ENCODE assay signal across 14 cellular contexts in the genomic region with DNA sequence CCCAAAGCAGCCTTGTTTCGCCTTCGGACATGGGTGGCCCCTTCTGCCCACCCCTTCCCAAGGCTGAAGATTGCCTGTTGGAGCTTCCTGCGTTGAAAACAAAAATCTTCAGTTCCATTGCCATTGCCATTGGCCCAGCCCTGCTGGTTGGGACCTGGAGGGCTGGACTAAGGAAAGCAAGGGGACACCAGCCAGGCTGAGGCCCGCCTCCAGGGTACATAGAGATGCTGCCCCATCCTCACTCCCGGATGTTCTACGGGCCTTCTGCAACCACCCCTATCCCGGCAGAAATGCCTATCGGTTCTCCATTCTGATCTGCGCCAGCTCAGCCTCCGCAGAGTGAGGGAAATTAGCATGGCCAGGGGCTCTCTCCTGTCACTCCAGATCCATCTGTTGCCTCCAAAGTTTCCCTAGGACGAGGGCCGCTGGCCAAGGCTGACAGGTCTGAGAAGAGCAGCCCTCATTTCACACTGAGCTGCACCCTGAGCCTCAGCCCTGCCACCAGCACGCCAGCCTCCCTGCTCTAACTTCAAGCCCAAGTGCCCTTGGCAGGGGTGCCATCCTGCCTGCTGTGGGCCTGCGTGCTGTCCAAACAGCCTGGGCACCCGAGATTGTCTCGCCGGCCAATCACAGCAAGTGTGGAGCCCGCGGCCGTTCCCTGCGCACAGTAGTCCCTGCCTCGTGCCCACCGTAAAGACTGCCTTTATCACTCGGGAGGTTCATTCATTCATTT.
"Had no signal": no experiment of that assay in that cellular context is flagged by ENCODE, and none has a peak within 500 bp of the region (broad histone marks: within the 10 kb centered on the region; RNA-seq: fewer than 3 reads in every experiment).

No MANE protein-coding gene starts in this region.

- H3K27ac Mint-ChIP-seq: activated T-helper 1 cell treated with anti-CD3 and anti-CD28 coated beads, Interleukin-12 subunit alpha, Interleukin-12 subunit beta, Interleukin-2, Interleukin-4 antibody, amounts not matched to agents 30 ng/mL and 10 ng/mL and 1 ng/mL, durations not matched to agents 14 hours and 24 hours and 36 hours; dendritic cell treated with granulocyte-macrophage colony-stimulating factor and Interleukin-4, amounts not matched to agents 40 ng/mL and 50 ng/mL, for 4 days; effector memory CD8-positive, alpha-beta T cell; natural killer cell treated with Interleukin-12 subunit alpha and Interleukin-12 subunit beta and Interleukin-15 and Interleukin-18, amount 100 ng/mL, for 72 hours had no signal

- ATAC-seq: effector memory CD8-positive, alpha-beta T cell; natural killer cell treated with Interleukin-12 subunit alpha and Interleukin-12 subunit beta and Interleukin-15 and Interleukin-18, amount 100 ng/mL, for 72 hours; stimulated activated naive CD8-positive, alpha-beta T cell treated with anti-CD3 and anti-CD28 coated beads, Interleukin-15, amount 100 ng/mL, for 72 hours had no signal

- H3K9me3 Mint-ChIP-seq: activated T-helper 1 cell treated with anti-CD3 and anti-CD28 coated beads, Interleukin-12 subunit alpha, Interleukin-12 subunit beta, Interleukin-2, Interleukin-4 antibody, amounts not matched to agents 30 ng/mL and 10 ng/mL and 1 ng/mL, durations not matched to agents 14 hours and 24 hours and 36 hours; dendritic cell treated with granulocyte-macrophage colony-stimulating factor and Interleukin-4, amounts not matched to agents 40 ng/mL and 50 ng/mL, for 4 days; effector memory CD8-positive, alpha-beta T cell; natural killer cell treated with Interleukin-12 subunit alpha and Interleukin-12 subunit beta and Interleukin-15 and Interleukin-18, amount 100 ng/mL, for 72 hours; stimulated activated naive CD8-positive, alpha-beta T cell treated with anti-CD3 and anti-CD28 coated beads, Interleukin-15, amount 100 ng/mL, for 72 hours had no signal

- H3K27me3 ChIP-seq: suprapubic skin, transverse colon had no signal

- H3K4me3 ChIP-seq: esophagus squamous epithelium, suprapubic skin, transverse colon had no signal

- H3K4me1 ChIP-seq: suprapubic skin had no signal

- H3K27ac ChIP-seq: esophagus squamous epithelium, suprapubic skin, transverse colon had no signal

- DNase-seq: activated CD4-positive, alpha-beta T cell treated with anti-CD3 and anti-CD28 coated beads, Interleukin-2, amount 50 U/mL, for 4 hours; activated naive CD4-positive, alpha-beta T cell; activated T-cell treated with anti-CD3 and anti-CD28 coated beads for 4 hours; effector memory CD8-positive, alpha-beta T cell; esophagus squamous epithelium; retina; stimulated activated CD4-positive, alpha-beta T cell treated with anti-CD3 and anti-CD28 coated beads, Interleukin-15, amount 100 ng/mL, for 24 hours; stimulated activated CD4-positive, alpha-beta T cell treated with anti-CD3 and anti-CD28 coated beads, Interleukin-2, amount 100 ng/mL, for 48 hours; stimulated activated naive CD8-positive, alpha-beta T cell treated with anti-CD3 and anti-CD28 coated beads, Interleukin-15, amount 100 ng/mL, for 72 hours; transverse colon had no signal

- H3K4me3 Mint-ChIP-seq: activated T-helper 1 cell treated with anti-CD3 and anti-CD28 coated beads, Interleukin-12 subunit alpha, Interleukin-12 subunit beta, Interleukin-2, Interleukin-4 antibody, amounts not matched to agents 30 ng/mL and 10 ng/mL and 1 ng/mL, durations not matched to agents 14 hours and 24 hours and 36 hours; dendritic cell treated with granulocyte-macrophage colony-stimulating factor and Interleukin-4, amounts not matched to agents 40 ng/mL and 50 ng/mL, for 4 days; effector memory CD8-positive, alpha-beta T cell; natural killer cell treated with Interleukin-12 subunit alpha and Interleukin-12 subunit beta and Interleukin-15 and Interleukin-18, amount 100 ng/mL, for 72 hours; stimulated activated naive CD8-positive, alpha-beta T cell treated with anti-CD3 and anti-CD28 coated beads, Interleukin-15, amount 100 ng/mL, for 72 hours had no signal

- H3K36me3 Mint-ChIP-seq: natural killer cell treated with Interleukin-12 subunit alpha and Interleukin-12 subunit beta and Interleukin-15 and Interleukin-18, amount 100 ng/mL, for 72 hours had no signal
